22 cellular contexts compared by ENCODE assay signal in genomic region chr14:34913619-34914018, GRCh38.
"Had no signal": no experiment of that assay in that cellular context is flagged by ENCODE, and none has a peak within 500 bp of the region (broad histone marks: within the 10 kb centered on the region; RNA-seq: fewer than 3 reads in every experiment).

No MANE protein-coding gene starts in this region.

- H3K27ac ChIP-seq: PC-9, Peyer's patch, SJCRH30 had no signal

- DNase-seq: Kasumi-1, KG1, MM.1S, NCI-H1092 treated with DMSO at 0.1 percent for 48 hours, NCI-H1436 treated with DMSO at 0.1 percent for 48 hours, NCI-H1694 treated with DMSO at 0.1 percent for 48 hours, NCI-H1930, NCI-H2081, NCI-H2107, NCI-H2227 treated with DMSO at 0.1 percent for 48 hours, NCI-H524, NCI-H69, NCI-H774, OCI-M1, PC-9, Peyer's patch, SHP77 treated with DMSO at 0.1 percent for 48 hours, T-helper 1 cell, T-helper 17 cell had no signal

- H3K9me3 ChIP-seq: Peyer's patch, SJCRH30 had no signal

- H3K27me3 ChIP-seq: Peyer's patch, SJCRH30 had no signal

- H3K36me3 ChIP-seq: Peyer's patch, SJCRH30 had no signal

- H3K4me2 ChIP-seq: PC-9 had no signal

- H2AFZ ChIP-seq: PC-9 had no signal

- H3K4me3 ChIP-seq: PC-9, Peyer's patch, SJCRH30 had no signal

- ATAC-seq: Right ventricle myocardium inferior, SK-N-SH treated with all-trans-retinoic acid at 6 μM for 48 hours, T-helper 17 cell had no signal

- H3K4me1 ChIP-seq: Peyer's patch had no signal
